ENCODE assay signal across 8 cellular contexts in genomic region chr17:45098869-45099616, GRCh38. TPM values are rescaled to one million over a fixed set of nuclear protein-coding genes. Genes with fewer than 3 reads are reported as not detected.
A peak's percentile ranks its signal among the peaks of the same experiment; 100 is the strongest.
DNase-seq lines count a peak whose midpoint lies in the region; ATAC-seq and TF ChIP-seq lines count a peak whose summit lies in the region.

No MANE protein-coding gene starts in this region.

- no peak for TF ChIP-seq EP300 in upper lobe of left lung (IDR thresholded peaks at IDR 0.05)

- no peaks in the 10 kb centered on the region for H3K4me1 Mint-ChIP-seq in activated naive CD8-positive, alpha-beta T cell treated with anti-CD3 and anti-CD28 coated beads, Interleukin-2, amount 10 ng/mL, durations not matched to agents 7 days and 5 days
- no peaks in the 10 kb centered on the region for H3K4me1 Mint-ChIP-seq in progenitor cell of endocrine pancreas (ENCODE audit: low read depth)

- no peaks in the 10 kb centered on the region for H3K27me3 ChIP-seq in SU-DHL-6 (ENCODE audit: low read length)
- H3K27me3 ChIP-seq in upper lobe of left lung, result no peaks in the 10 kb centered on the region

- POLR2A ChIA-PET in activated naive CD8-positive, alpha-beta T cell treated with anti-CD3 and anti-CD28 coated beads, Interleukin-2, amount 10 ng/mL, durations not matched to agents 7 days and 5 days (lab: Charles Lee), result interaction anchor here (0.8 kb wide), 1 partner anchor 38 kb away, joined by 3 read pairs; the partner anchor contains the start of gene NMT1

- H3K36me3 ChIP-seq in SU-DHL-6 (ENCODE audit: low read length) (peaks cover 11% of the 10 kb centered on the region; the same call in 1 of the 2 replicates), upper lobe of left lung (peaks cover 51 to 97% (median 94%) of the 10 kb centered on the region in 4 donors)

- no peak overlapping the region for H3K27ac Mint-ChIP-seq in activated naive CD8-positive, alpha-beta T cell treated with anti-CD3 and anti-CD28 coated beads, Interleukin-2, amount 10 ng/mL, durations not matched to agents 7 days and 5 days
- peak overlapping the region; percentile 84 for H3K27ac Mint-ChIP-seq in progenitor cell of endocrine pancreas

- H2AFZ ChIP-seq in SU-DHL-6 (ENCODE audit: low read depth, low read length, severe bottlenecking), result no peak overlapping the region

- no peak overlapping the region for H3K4me2 ChIP-seq in SU-DHL-6 (ENCODE audit: low read depth, low read length, poor library complexity, severe bottlenecking)

- peak; percentile 90 for TF ChIP-seq CTCF in SU-DHL-6 (IDR thresholded peaks at IDR 0.05; ENCODE audit: insufficient read depth, low read length, poor library complexity, severe bottlenecking)
- TF ChIP-seq CTCF in progenitor cell of endocrine pancreas (IDR thresholded peaks at IDR 0.05; ENCODE audit: unreplicated experiment), result peak; percentile 95
- TF ChIP-seq CTCF in upper lobe of left lung (IDR thresholded peaks at IDR 0.05), result peak; percentile 76 to 87 (median 81)

- no peaks in the 10 kb centered on the region for H3K9me2 ChIP-seq in SU-DHL-6 (replicated peaks; ENCODE audit: insufficient read depth, low read length)

- DNase-seq in ELF-1 (ENCODE audit: low read depth, low spot score), result peak; percentile 86
- peak; percentile 86 for DNase-seq in NAMALWA (ENCODE audit: low spot score)
- DNase-seq in activated naive CD8-positive, alpha-beta T cell treated with anti-CD3 and anti-CD28 coated beads, Interleukin-2, amount 10 ng/mL, durations not matched to agents 7 days and 5 days, result peak; percentile 82
- peak; percentile 92 for DNase-seq in Right ventricle myocardium superior
- peak; percentile 82 for DNase-seq in progenitor cell of endocrine pancreas (ENCODE audit: low spot score, unreplicated experiment)
- DNase-seq in upper lobe of left lung, result peak in 1 of 2 donors; percentile 84

- no peak for TF ChIP-seq POLR2A in upper lobe of left lung (IDR thresholded peaks at IDR 0.05)

- H3K27ac ChIP-seq in SU-DHL-6 (ENCODE audit: low read depth, low read length), result no peak overlapping the region
- no peak overlapping the region for H3K27ac ChIP-seq in upper lobe of left lung

- no peaks in the 10 kb centered on the region for H3K79me2 ChIP-seq in SU-DHL-6 (ENCODE audit: insufficient read depth, low read length)

- H3K4me1 ChIP-seq in upper lobe of left lung, result peaks cover 4 to 13% (median 9%) of the 10 kb centered on the region in 4 donors

- H3K27me3 Mint-ChIP-seq in activated naive CD8-positive, alpha-beta T cell treated with anti-CD3 and anti-CD28 coated beads, Interleukin-2, amount 10 ng/mL, durations not matched to agents 7 days and 5 days, result no peaks in the 10 kb centered on the region
- H3K27me3 Mint-ChIP-seq in progenitor cell of endocrine pancreas, result no peaks in the 10 kb centered on the region

- no peak overlapping the region for H3K9ac ChIP-seq in SU-DHL-6 (ENCODE audit: low read length)

- H3F3A ChIP-seq in SU-DHL-6 (ENCODE audit: insufficient read depth), result no peaks in the 10 kb centered on the region

- 47 to 58% methylated on average over 9 of the region's 9 CpGs for WGBS in upper lobe of left lung, 2 donors

- H4K20me1 ChIP-seq in SU-DHL-6 (ENCODE audit: low read depth, low read length), result no peaks in the 10 kb centered on the region

- intact Hi-C loops in Right ventricle myocardium superior (cut with DNase I), result loop anchor here (5.0 to 10.0 kb wide), 2 partner anchors 33 to 184 kb away; partner anchors contain the start of genes GFAP and PLCD3

- ATAC-seq in activated naive CD8-positive, alpha-beta T cell treated with anti-CD3 and anti-CD28 coated beads, Interleukin-2, amount 10 ng/mL, durations not matched to agents 7 days and 5 days (ENCODE audit: low read depth), result peak; percentile 85
- peak; percentile 78 for ATAC-seq in Right ventricle myocardium superior (ENCODE audit: poor library complexity)
- peak; percentile 86 to 87 for ATAC-seq in upper lobe of left lung (ENCODE audit: low FRiP score in 2 of 2)
- ATAC-seq in HG03457 (IDR thresholded peaks at IDR 0.05; ENCODE audit: unreplicated experiment), result no peak

- H3K4me3 Mint-ChIP-seq in activated naive CD8-positive, alpha-beta T cell treated with anti-CD3 and anti-CD28 coated beads, Interleukin-2, amount 10 ng/mL, durations not matched to agents 7 days and 5 days, result no peak overlapping the region
- H3K4me3 Mint-ChIP-seq in progenitor cell of endocrine pancreas (ENCODE audit: low read depth), result no peak overlapping the region

- H3K9me3 Mint-ChIP-seq in activated naive CD8-positive, alpha-beta T cell treated with anti-CD3 and anti-CD28 coated beads, Interleukin-2, amount 10 ng/mL, durations not matched to agents 7 days and 5 days, result no peaks in the 10 kb centered on the region
- no peaks in the 10 kb centered on the region for H3K9me3 Mint-ChIP-seq in progenitor cell of endocrine pancreas (ENCODE audit: low read depth)

- H3K36me3 Mint-ChIP-seq in activated naive CD8-positive, alpha-beta T cell treated with anti-CD3 and anti-CD28 coated beads, Interleukin-2, amount 10 ng/mL, durations not matched to agents 7 days and 5 days, result peaks cover 31% of the 10 kb centered on the region
- H3K36me3 Mint-ChIP-seq in progenitor cell of endocrine pancreas (ENCODE audit: insufficient read depth), result peaks cover 25% of the 10 kb centered on the region

- H3K9me3 ChIP-seq in SU-DHL-6 (ENCODE audit: insufficient read depth, low read length) (no peaks in the 10 kb centered on the region), upper lobe of left lung (no peaks in the 10 kb centered on the region)

- H3K4me3 ChIP-seq in SU-DHL-6 (ENCODE audit: insufficient read depth, low read length, poor library complexity, severe bottlenecking) (no peak overlapping the region), upper lobe of left lung (no peak overlapping the region)

RNA-seq across cellular contexts. Expression of gene PLCD3, which starts 33.3 kb away (rescaled TPM):
- total RNA-seq in activated naive CD8-positive, alpha-beta T cell treated with anti-CD3 and anti-CD28 coated beads, Interleukin-2, amount 10 ng/mL, durations not matched to agents 7 days and 5 days, result 1 to 10 TPM; 4.2 to 4.9 TPM
- total RNA-seq in Right ventricle myocardium superior (201 TPM), progenitor cell of endocrine pancreas (23.4 and 26.7 TPM in 2 replicates), upper lobe of left lung (10 to 100 TPM; 24.2 to 65.6 (median 50.6) TPM)

RNA-seq across cellular contexts. Expression of gene ACBD4, which starts 36.4 kb away (rescaled TPM):
- total RNA-seq in activated naive CD8-positive, alpha-beta T cell treated with anti-CD3 and anti-CD28 coated beads, Interleukin-2, amount 10 ng/mL, durations not matched to agents 7 days and 5 days, result 10 to 100 TPM; 24.5 to 25.0 TPM
- total RNA-seq in Right ventricle myocardium superior, result 8.0 TPM
- 14.1 and 15.7 TPM in 2 replicates for total RNA-seq in progenitor cell of endocrine pancreas
- 10 to 100 TPM in 5 of 6 donors, 1 to 10 TPM in 1; 9.7 to 68.1 (median 23.4) TPM for total RNA-seq in upper lobe of left lung

RNA-seq across cellular contexts. Expression of gene NMT1, which starts 37.9 kb away (rescaled TPM):
- 100 to 1,000 TPM; 132 to 141 TPM for total RNA-seq in activated naive CD8-positive, alpha-beta T cell treated with anti-CD3 and anti-CD28 coated beads, Interleukin-2, amount 10 ng/mL, durations not matched to agents 7 days and 5 days
- total RNA-seq in Right ventricle myocardium superior, result 84.5 TPM
- 97.4 and 98.7 TPM in 2 replicates for total RNA-seq in progenitor cell of endocrine pancreas
- 100 to 1,000 TPM in 3 of 6 donors, 10 to 100 TPM in 3; 55.1 to 132 (median 92.3) TPM for total RNA-seq in upper lobe of left lung

RNA-seq across cellular contexts. Expression of gene DCAKD, which starts 47.6 kb away (rescaled TPM):
- total RNA-seq in activated naive CD8-positive, alpha-beta T cell treated with anti-CD3 and anti-CD28 coated beads, Interleukin-2, amount 10 ng/mL, durations not matched to agents 7 days and 5 days, result 10 to 100 TPM; 35.5 TPM
- total RNA-seq in Right ventricle myocardium superior (25.3 TPM), progenitor cell of endocrine pancreas (65.0 and 68.1 TPM in 2 replicates), upper lobe of left lung (10 to 100 TPM; 16.0 to 29.3 (median 22.2) TPM)

RNA-seq across cellular contexts. Expression of gene HEXIM1, which starts 49.2 kb away (rescaled TPM):
- 10 to 100 TPM; 33.6 to 33.7 TPM for total RNA-seq in activated naive CD8-positive, alpha-beta T cell treated with anti-CD3 and anti-CD28 coated beads, Interleukin-2, amount 10 ng/mL, durations not matched to agents 7 days and 5 days
- 31.2 TPM for total RNA-seq in Right ventricle myocardium superior
- 32.9 and 33.3 TPM in 2 replicates for total RNA-seq in progenitor cell of endocrine pancreas
- total RNA-seq in upper lobe of left lung, result 10 to 100 TPM; 19.9 to 43.8 (median 32.3) TPM
